Comparison of ENCODE assay signal across 11 cellular contexts in genomic region chr20:33531047-33531877, GRCh38. TPM values are rescaled to one million over a fixed set of nuclear protein-coding genes. Genes with fewer than 3 reads are reported as not detected.
DNase-seq lines count a peak whose midpoint lies in the region; FAIRE-seq and TF ChIP-seq lines count a peak whose summit lies in the region.
"Had no signal": no experiment of that assay in that cellular context is flagged by ENCODE, and none has a peak within 500 bp of the region (broad histone marks: within the 10 kb centered on the region; RNA-seq: fewer than 3 reads in every experiment).

No MANE protein-coding gene starts in this region.

- H3K36me3 ChIP-seq in GM23248 (ENCODE audit: low read depth) (no peaks in the 10 kb centered on the region), SK-N-SH (replicated peaks in 1 of 2; ENCODE audit: control insufficient read depth in 1 of 2, insufficient read depth in 2 of 2, low read length in 1 of 2) (no peaks in the 10 kb centered on the region)

- in situ Hi-C loops in GM23248 (cut with MboI): no loop called here

- H3K4me1 ChIP-seq in GM23248 (ENCODE audit: insufficient read depth) (peaks cover 22% of the 10 kb centered on the region), SK-N-SH (ENCODE audit: control insufficient read depth in 1 of 2, insufficient read depth in 2 of 2, low read depth in 1 of 2, low read length in 1 of 2) (peaks cover 16 to 19% of the 10 kb centered on the region in 2 experiments; a peak in 3 of 4 replicates)

- H3K27ac ChIP-seq in GM23248 (peak overlapping the region; percentile 34), SK-N-SH (ENCODE audit: low read depth in 2 of 2, low read length in 1 of 2) (peak overlapping the region; percentile 28 to 64; a peak in 3 of 4 replicates)

- H4K20me1 ChIP-seq in GM23248 (ENCODE audit: insufficient read depth): no peaks in the 10 kb centered on the region
- H4K20me1 ChIP-seq in SK-N-SH (ENCODE audit: insufficient read depth): peaks cover 3% of the 10 kb centered on the region; the same call in 1 of the 2 replicates

- TF ChIP-seq RAD21 in SK-N-SH (IDR thresholded peaks at IDR 0.05; ENCODE audit: low read length): no peak

- CTCF ChIA-PET in SK-N-SH (lab: Yijun Ruan, JAX): interaction anchor here (0.5 to 1.5 kb wide), 6 partner anchors 9 to 121 kb away, joined by 3 to 5 read pairs (median 3); no protein-coding TSS in a partner anchor

- WGBS in GM23248 (ENCODE audit: low coverage in 1 of 2, low lambda C conversion rate in 2 of 2, missing lambda C conversion rate in 2 of 2), 2 experiments: 59 to 66% methylated on average over 6 of the region's 6 CpGs
- 62% methylated on average over 6 of the region's 6 CpGs for WGBS in SK-N-SH (ENCODE audit: low lambda C conversion rate)

- no peaks in the 10 kb centered on the region for H3K9me3 ChIP-seq in GM23248 (ENCODE audit: low read depth)
- no peaks in the 10 kb centered on the region for H3K9me3 ChIP-seq in SK-N-SH

- no peaks in the 10 kb centered on the region for H3K9me2 ChIP-seq in GM23248 (ENCODE audit: insufficient read depth)
- H3K9me2 ChIP-seq in SK-N-SH: no peaks in the 10 kb centered on the region

- DNase-seq in GM23248 (peak; percentile 53), SK-N-SH (peak; percentile 47), fibroblast of the aortic adventitia (ENCODE audit: low read depth) (peak; percentile 64), renal cortical epithelial cell (ENCODE audit: low read depth) (peak; percentile 85), mesenteric fat pad (ENCODE audit: low spot score) (no peak), HuH-7 (ENCODE audit: low spot score) (no peak), frontal cortex (ENCODE audit: low spot score in 2 of 2) (no peak)
- DNase-seq in stimulated activated CD4-positive, alpha-beta T cell treated with anti-CD3 and anti-CD28 coated beads, Interleukin-4, amount 100 ng/mL, for 4 hours: no peak
- DNase-seq: activated CD4-positive, CD25-positive, alpha-beta regulatory T cell treated with anti-CD3 and anti-CD28 coated beads, Interleukin-2, amount 50 U/mL, for 72 hours; stimulated activated CD4-positive, alpha-beta T cell treated with anti-CD3 and anti-CD28 coated beads, Interleukin-1b, Interleukin-23, amount 100 ng/mL, for 48 hours had no signal

- H3K27me3 ChIP-seq in GM23248 (replicated peaks; ENCODE audit: insufficient read depth) (no peaks in the 10 kb centered on the region), SK-N-SH (ENCODE audit: insufficient read depth) (no peaks in the 10 kb centered on the region)

- H3F3A ChIP-seq in GM23248 (ENCODE audit: insufficient read depth) (peaks cover 15% of the 10 kb centered on the region; the same call in 1 of the 2 replicates), SK-N-SH (replicated peaks; ENCODE audit: insufficient read depth) (peaks cover 3% of the 10 kb centered on the region)

- H3K9ac ChIP-seq in GM23248: peak overlapping the region; percentile 32; the same call in 1 of the 2 replicates
- H3K9ac ChIP-seq in SK-N-SH: no peak overlapping the region

- H2AFZ ChIP-seq in GM23248 (0 out of 2 replicates have a peak overlapping the region, but pooled peaks have one; percentile 13), SK-N-SH (ENCODE audit: low read depth) (no peak overlapping the region)

- H3K79me2 ChIP-seq in GM23248 (ENCODE audit: insufficient read depth): peaks cover 55% of the 10 kb centered on the region
- H3K79me2 ChIP-seq in SK-N-SH (ENCODE audit: insufficient read depth): peaks cover 11% of the 10 kb centered on the region

- POLR2A ChIA-PET in SK-N-SH (lab: Yijun Ruan, JAX): no interaction called here

- no peak for TF ChIP-seq EP300 in SK-N-SH (IDR thresholded peaks at IDR 0.05; ENCODE audit: borderline replicate concordance in 1 of 2, low read depth in 1 of 2, low read length in 1 of 2)

- H3K4me2 ChIP-seq in GM23248 (ENCODE audit: unreplicated experiment) (peak overlapping the region; percentile 70), SK-N-SH (peak overlapping the region; percentile 9; the same call in 1 of the 2 replicates)

- FAIRE-seq in frontal cortex (lab: Jason Lieb, UNC): no peak

- TF ChIP-seq CTCF in SK-N-SH (IDR thresholded peaks at IDR 0.05): no peak
- TF ChIP-seq CTCF in fibroblast of the aortic adventitia (IDR thresholded peaks at IDR 0.05; ENCODE audit: insufficient read depth, low read length): no peak

- H3K4me3 ChIP-seq in GM23248 (peak overlapping the region; percentile 15), SK-N-SH (ENCODE audit: low read depth in 2 of 2, low read length in 1 of 2) (0 out of 4 replicates have a peak overlapping the region, but pooled peaks of 1 of the 2 experiments have one; percentile 12), fibroblast of the aortic adventitia (ENCODE audit: low read depth, low read length) (no peak overlapping the region)
- H3K4me3 ChIP-seq: lung had no signal

TF ChIP-seq in SK-N-SH, 30 proteins besides CTCF, POLR2A, EP300 and RAD21:
- no peak for TF ChIP-seq FOSL2 (IDR thresholded peaks at IDR 0.05; ENCODE audit: borderline replicate concordance, low read depth)
- TF ChIP-seq PBX3 (IDR thresholded peaks at IDR 0.05): peak; percentile 39; the same call in 1 of the 2 replicates
- 0 out of 2 replicates have a peak, but pooled peaks have one; percentile 13 for TF ChIP-seq POLR2AphosphoS5 (IDR thresholded peaks at IDR 0.05; ENCODE audit: low read depth, low read length)
- peak; percentile 69 for TF ChIP-seq TCF12 (IDR thresholded peaks at IDR 0.05)
TF ChIP-seq in SK-N-SH: peak in this region for 3.

RNA-seq across cellular contexts. Expression of gene CBFA2T2, which starts 41.4 kb away (rescaled TPM):
- 5.3 and 8.6 TPM in 2 replicates for total RNA-seq in GM23248 (2014; rRNA removed; shearing (Covaris generic))
- 8.4 and 8.7 TPM in 2 replicates for polyA plus RNA-seq in GM23248 (2016; fragmentation: Nextera tagmentation; extraction: Ambion mirVana)
- 11.0 and 11.7 TPM in 2 replicates for polyA plus RNA-seq in SK-N-SH (2012; rRNA removed)
- 6.2 and 9.3 TPM in 2 replicates for polyA plus RNA-seq in SK-N-SH (2012; cell fraction: cytosol; rRNA removed)
- polyA plus RNA-seq in SK-N-SH (2012; cell fraction: nucleus; rRNA removed): 34.3 and 42.2 TPM in 2 replicates
- total RNA-seq in fibroblast of the aortic adventitia (ENCODE audit: low replicate concordance): 7.6 and 11.7 TPM in 2 replicates
- 4.7 and 13.6 TPM in 2 replicates for total RNA-seq in renal cortical epithelial cell
- total RNA-seq in mesenteric fat pad: 10.5 TPM
- total RNA-seq in frontal cortex: 24.9 TPM

Comparison
In these comparisons a context has a peak if more than half of its experiments do, and no peak if none do; other contexts are left out.
1. DNase-seq: peak in GM23248 (single experiment), SK-N-SH (single experiment), fibroblast of the aortic adventitia (single experiment) and renal cortical epithelial cell (single experiment); none in mesenteric fat pad (single experiment), stimulated activated CD4-positive, alpha-beta T cell treated with anti-CD3 and anti-CD28 coated beads, Interleukin-4, amount 100 ng/mL, for 4 hours (0 of 2), HuH-7 (single experiment) and frontal cortex (0 of 2).